ENCODE assay signal across 8 cellular contexts in the genomic region with DNA sequence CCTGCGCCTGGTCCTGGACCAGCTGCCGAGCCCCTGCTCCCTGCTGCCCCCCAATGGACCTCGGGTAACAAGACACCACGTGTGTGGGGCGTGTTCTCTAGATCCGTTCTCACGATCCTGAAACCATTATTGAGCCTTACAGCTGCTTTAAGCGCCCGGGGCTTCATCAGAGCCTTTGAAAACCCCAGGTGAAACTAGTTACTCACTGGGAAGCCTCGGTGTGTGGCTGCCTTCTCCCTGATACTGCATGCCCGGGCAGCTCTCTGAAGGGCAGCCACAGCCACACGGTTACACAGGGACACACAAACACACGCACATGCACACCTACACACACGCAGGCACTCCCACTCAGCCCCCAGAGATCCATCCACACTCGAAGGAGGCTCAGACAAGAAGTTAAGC. TPM values are rescaled to one million over a fixed set of nuclear protein-coding genes. Genes with fewer than 3 reads are reported as not detected.
A peak's percentile ranks its signal among the peaks of the same experiment; 100 is the strongest.
DNase-seq lines count a peak whose midpoint lies in the region; ATAC-seq and TF ChIP-seq lines count a peak whose summit lies in the region.

No MANE protein-coding gene starts in this region.

- H3K27ac ChIP-seq in HCT116 (ENCODE audit: low read depth, low read length): peak overlapping the region; percentile 32

- peak overlapping the region; percentile 28 to 54 for H3K4me3 ChIP-seq in HCT116 (replicated peaks in 1 of 2; ENCODE audit: low read depth in 1 of 2, low read length in 2 of 2)

- TF ChIP-seq RAD21 in HCT116 (IDR thresholded peaks at IDR 0.05; ENCODE audit: low read depth): no peak

- H2AFZ ChIP-seq in HCT116 (ENCODE audit: low read depth, low read length, poor library complexity, severe bottlenecking): peak overlapping the region; percentile 84

- H3K9me3 ChIP-seq in HCT116 (ENCODE audit: control insufficient read depth in 1 of 2, insufficient read depth in 1 of 2, low read depth in 1 of 2, low read length in 2 of 2): no peaks in the 10 kb centered on the region

- intact Hi-C loops in HCT116 (cut with micrococcal nuclease): no loop called here

- no peaks in the 10 kb centered on the region for H3K36me3 Mint-ChIP-seq in activated naive CD8-positive, alpha-beta T cell treated with anti-CD3 and anti-CD28 coated beads, Interleukin-2, amount 10 ng/mL, durations not matched to agents 7 days and 5 days

- TF ChIP-seq CTCF in HCT116 (IDR thresholded peaks at IDR 0.05 in 2 of 3, conservative IDR thresholded peaks at IDR 0.05 in 1 of 3; ENCODE audit: borderline replicate concordance in 1 of 3, insufficient read depth in 1 of 3, low read depth in 2 of 3, low read length in 2 of 3): peak in 2 of 3 experiments; percentile 81 to 84; a peak in 4 of 6 replicates

- H3K27me3 Mint-ChIP-seq in activated naive CD8-positive, alpha-beta T cell treated with anti-CD3 and anti-CD28 coated beads, Interleukin-2, amount 10 ng/mL, durations not matched to agents 7 days and 5 days: peaks cover 57% of the 10 kb centered on the region

- RAD21 ChIA-PET in HCT116 (lab: Charles Lee; ENCODE audit: low non-redundant PET in 1 of 2, low total read pairs in 2 of 2, uncharacterized antibody in 2 of 2, unreplicated experiment in 2 of 2): no interaction called here

- H4K20me1 ChIP-seq in HCT116 (ENCODE audit: insufficient read depth): no peaks in the 10 kb centered on the region

- H3K27ac Mint-ChIP-seq in activated naive CD8-positive, alpha-beta T cell treated with anti-CD3 and anti-CD28 coated beads, Interleukin-2, amount 10 ng/mL, durations not matched to agents 7 days and 5 days: no peak overlapping the region

- H3K4me2 ChIP-seq in HCT116 (ENCODE audit: low read length): peak overlapping the region; percentile 89

- no peaks in the 10 kb centered on the region for H3K79me2 ChIP-seq in HCT116 (ENCODE audit: insufficient read depth, low read length)

- DNase-seq in NOMO-1 treated with DMSO at 0.1 percent for 48 hours (lab: John Stamatoyannopoulos, UW; ENCODE audit: unreplicated experiment) (peak; percentile 8), NOMO-1 (lab: John Stamatoyannopoulos, UW; ENCODE audit: unreplicated experiment in 2 of 2) (no peak), HCT116 (ENCODE audit: low read depth, low spot score) (peak; percentile 59), NCI-H226 (peak; percentile 69), iPS-NIHi7 (ENCODE audit: extremely low spot score) (peak; percentile 86), T-helper 9 cell (no peak)
- peak; percentile 56 for DNase-seq in activated naive CD8-positive, alpha-beta T cell treated with anti-CD3 and anti-CD28 coated beads, Interleukin-2, amount 10 ng/mL, durations not matched to agents 7 days and 5 days
- DNase-seq in stimulated activated naive CD8-positive, alpha-beta T cell treated with anti-CD3 and anti-CD28 coated beads, Interleukin-15, Interleukin-2, amounts not matched to agents 100 U/mL and 50 U/mL, for 24 hours: peak; percentile 64

- CTCF ChIA-PET in HCT116 (lab: Charles Lee): interaction anchor here (0.7 to 2.3 kb wide), 9 partner anchors 9 to 168 kb away, joined by 3 to 28 read pairs (median 3); partner anchors contain the start of gene ACOT7

- peak overlapping the region; percentile 67 for H3K9ac ChIP-seq in HCT116 (ENCODE audit: low read length)

- peaks cover 8% of the 10 kb centered on the region for H3K4me1 Mint-ChIP-seq in activated naive CD8-positive, alpha-beta T cell treated with anti-CD3 and anti-CD28 coated beads, Interleukin-2, amount 10 ng/mL, durations not matched to agents 7 days and 5 days

- no peaks in the 10 kb centered on the region for H3K9me3 Mint-ChIP-seq in activated naive CD8-positive, alpha-beta T cell treated with anti-CD3 and anti-CD28 coated beads, Interleukin-2, amount 10 ng/mL, durations not matched to agents 7 days and 5 days

- peaks cover 20 to 55% of the 10 kb centered on the region in 2 experiments for H3K4me1 ChIP-seq in HCT116 (ENCODE audit: control insufficient read depth in 1 of 2, insufficient read depth in 2 of 2, low read length in 2 of 2)

- no peaks in the 10 kb centered on the region for H3K27me3 ChIP-seq in HCT116 (ENCODE audit: insufficient read depth, low read length)

- no peak for TF ChIP-seq POLR2A in HCT116 (IDR thresholded peaks at IDR 0.05; ENCODE audit: borderline replicate concordance, extremely low read depth, insufficient read depth, insufficient read length)

- ATAC-seq in HCT116: peak; percentile 88
- peak; percentile 82 for ATAC-seq in activated naive CD8-positive, alpha-beta T cell treated with anti-CD3 and anti-CD28 coated beads, Interleukin-2, amount 10 ng/mL, durations not matched to agents 7 days and 5 days (ENCODE audit: low read depth)
- peak; percentile 87 for ATAC-seq in stimulated activated naive CD8-positive, alpha-beta T cell treated with anti-CD3 and anti-CD28 coated beads, Interleukin-15, Interleukin-2, amounts not matched to agents 100 U/mL and 50 U/mL, for 24 hours

- no peaks in the 10 kb centered on the region for H3K36me3 ChIP-seq in HCT116 (ENCODE audit: control insufficient read depth in 1 of 2, insufficient read depth in 2 of 2, low read length in 2 of 2)

- peak overlapping the region; percentile 42 for H3K4me3 Mint-ChIP-seq in activated naive CD8-positive, alpha-beta T cell treated with anti-CD3 and anti-CD28 coated beads, Interleukin-2, amount 10 ng/mL, durations not matched to agents 7 days and 5 days

- BruUV-seq in HCT116 (replicated peaks; lab: Mats Ljungman, UMichigan): no TSS peak

- H3K9me2 ChIP-seq in HCT116 (ENCODE audit: insufficient read depth): no peaks in the 10 kb centered on the region

- POLR2A ChIA-PET in HCT116 (lab: Charles Lee): interaction anchor here (1.1 to 1.4 kb wide), 2 partner anchors 9 to 22 kb away, joined by 3 to 8 read pairs; no protein-coding TSS in a partner anchor
- POLR2A ChIA-PET in activated naive CD8-positive, alpha-beta T cell treated with anti-CD3 and anti-CD28 coated beads, Interleukin-2, amount 10 ng/mL, durations not matched to agents 7 days and 5 days (lab: Charles Lee): no interaction called here

TF ChIP-seq in HCT116, 20 proteins besides CTCF, POLR2A, EP300 and RAD21:
- peak; percentile 38; the same call in 1 of the 2 replicates for TF ChIP-seq POLR2AphosphoS5 (IDR thresholded peaks at IDR 0.05; ENCODE audit: low read depth, low read length)
- TF ChIP-seq, protein P1, sequence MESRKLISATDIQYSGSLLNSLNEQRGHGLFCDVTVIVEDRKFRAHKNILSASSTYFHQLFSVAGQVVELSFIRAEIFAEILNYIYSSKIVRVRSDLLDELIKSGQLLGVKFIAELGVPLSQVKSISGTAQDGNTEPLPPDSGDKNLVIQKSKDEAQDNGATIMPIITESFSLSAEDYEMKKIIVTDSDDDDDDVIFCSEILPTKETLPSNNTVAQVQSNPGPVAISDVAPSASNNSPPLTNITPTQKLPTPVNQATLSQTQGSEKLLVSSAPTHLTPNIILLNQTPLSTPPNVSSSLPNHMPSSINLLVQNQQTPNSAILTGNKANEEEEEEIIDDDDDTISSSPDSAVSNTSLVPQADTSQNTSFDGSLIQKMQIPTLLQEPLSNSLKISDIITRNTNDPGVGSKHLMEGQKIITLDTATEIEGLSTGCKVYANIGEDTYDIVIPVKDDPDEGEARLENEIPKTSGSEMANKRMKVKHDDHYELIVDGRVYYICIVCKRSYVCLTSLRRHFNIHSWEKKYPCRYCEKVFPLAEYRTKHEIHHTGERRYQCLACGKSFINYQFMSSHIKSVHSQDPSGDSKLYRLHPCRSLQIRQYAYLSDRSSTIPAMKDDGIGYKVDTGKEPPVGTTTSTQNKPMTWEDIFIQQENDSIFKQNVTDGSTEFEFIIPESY (IDR thresholded peaks at IDR 0.05; ENCODE audit: extremely low read depth, insufficient replicate concordance, low read length): no peak
- peak; percentile 29 for TF ChIP-seq YY1 (IDR thresholded peaks at IDR 0.05; ENCODE audit: extremely low read depth, insufficient replicate concordance, low read depth, low read length)
TF ChIP-seq in HCT116: peak in this region for 2.

RNA-seq across cellular contexts. Expression of gene HES2, which starts 5.3 kb away (rescaled TPM):
- 8.4 TPM for total RNA-seq in HCT116 (2021; ENCODE audit: unreplicated experiment)
- polyA plus RNA-seq in HCT116 (2012): 7.9 and 9.6 TPM in 2 replicates
- under 1 TPM in 1 of 2 experiments, not detected in 1; 0.34 TPM for total RNA-seq in activated naive CD8-positive, alpha-beta T cell treated with anti-CD3 and anti-CD28 coated beads, Interleukin-2, amount 10 ng/mL, durations not matched to agents 7 days and 5 days

RNA-seq across cellular contexts. Expression of gene ESPN, which starts 10.1 kb away (rescaled TPM):
- total RNA-seq in HCT116 (2021; ENCODE audit: unreplicated experiment): 114 TPM
- 112 and 113 TPM in 2 replicates for polyA plus RNA-seq in HCT116 (2012)
- total RNA-seq in activated naive CD8-positive, alpha-beta T cell treated with anti-CD3 and anti-CD28 coated beads, Interleukin-2, amount 10 ng/mL, durations not matched to agents 7 days and 5 days: 1 to 10 TPM; 1.7 to 2.6 TPM

RNA-seq across cellular contexts. Expression of gene ACOT7, which starts 20.9 kb away (rescaled TPM):
- total RNA-seq in HCT116 (2021; ENCODE audit: unreplicated experiment): 162 TPM
- polyA plus RNA-seq in HCT116 (2012): 206 TPM in 2 replicates
- total RNA-seq in activated naive CD8-positive, alpha-beta T cell treated with anti-CD3 and anti-CD28 coated beads, Interleukin-2, amount 10 ng/mL, durations not matched to agents 7 days and 5 days: 10 to 100 TPM; 43.9 to 52.8 TPM

RNA-seq across cellular contexts. Expression of gene TNFRSF25, which starts 51.5 kb away (rescaled TPM):
- 27.5 TPM for total RNA-seq in HCT116 (2021; ENCODE audit: unreplicated experiment)
- polyA plus RNA-seq in HCT116 (2012): 30.2 and 34.7 TPM in 2 replicates
- total RNA-seq in activated naive CD8-positive, alpha-beta T cell treated with anti-CD3 and anti-CD28 coated beads, Interleukin-2, amount 10 ng/mL, durations not matched to agents 7 days and 5 days: 100 to 1,000 TPM; 137 TPM

Comparison
In these comparisons a context has a peak if more than half of its experiments do, and no peak if none do; other contexts are left out.
1. DNase-seq: peak in NOMO-1 treated with DMSO at 0.1 percent for 48 hours (single experiment), HCT116 (single experiment), NCI-H226 (single experiment), activated naive CD8-positive, alpha-beta T cell treated with anti-CD3 and anti-CD28 coated beads, Interleukin-2, amount 10 ng/mL, durations not matched to agents 7 days and 5 days (single experiment), iPS-NIHi7 (single experiment) and stimulated activated naive CD8-positive, alpha-beta T cell treated with anti-CD3 and anti-CD28 coated beads, Interleukin-15, Interleukin-2, amounts not matched to agents 100 U/mL and 50 U/mL, for 24 hours (single experiment); none in NOMO-1 (0 of 2) and T-helper 9 cell (single experiment).
2. RNA of gene ESPN, which starts 10.1 kb away (total RNA-seq): 114 TPM in HCT116 (single experiment); 1.7 to 2.6 TPM in activated naive CD8-positive, alpha-beta T cell treated with anti-CD3 and anti-CD28 coated beads, Interleukin-2, amount 10 ng/mL, durations not matched to agents 7 days and 5 days; every median in the first group is over 10 times any median in the second.
3. Peak in every context shown above with its lines, with median percentiles within 50 percentile points of each other: ATAC-seq.